In genomic region chr11:63869171-63869591, GRCh38 we compare ENCODE assay signal across 11 cellular contexts. TPM values are rescaled to one million over a fixed set of nuclear protein-coding genes. Genes with fewer than 3 reads are reported as not detected.
A peak's percentile ranks its signal among the peaks of the same experiment; 100 is the strongest.
DNase-seq lines count a peak whose midpoint lies in the region; ATAC-seq, FAIRE-seq and TF ChIP-seq lines count a peak whose summit lies in the region.
"Had no signal": no experiment of that assay in that cellular context is flagged by ENCODE, and none has a peak within 500 bp of the region (broad histone marks: within the 10 kb centered on the region; RNA-seq: fewer than 3 reads in every experiment).

No MANE protein-coding gene starts in this region.

- intact Hi-C loops in activated T-helper 1 cell treated with anti-CD3 and anti-CD28 coated beads, Interleukin-12 subunit alpha, Interleukin-12 subunit beta, Interleukin-2, Interleukin-4 antibody, amounts not matched to agents 30 ng/mL and 10 ng/mL and 1 ng/mL, durations not matched to agents 14 hours and 24 hours and 36 hours (cut with micrococcal nuclease): loop anchor here (5.0 kb wide), 1 partner anchor 38 kb away; no protein-coding TSS in a partner anchor
- intact Hi-C loops in thyroid gland (cut with DNase I): no loop called here
- intact Hi-C loops in psoas muscle (cut with DNase I): no loop called here

- FAIRE-seq in D721Med (lab: Jason Lieb, UNC): no peak

- DNase-seq in activated naive CD4-positive, alpha-beta T cell treated with anti-CD3 and anti-CD28 coated beads, Interleukin-2, amount 10 ng/mL, durations not matched to agents 7 days and 5 days: no peak
- no peak for DNase-seq in activated naive CD4-positive, alpha-beta T cell treated with Interleukin-2 at 50 U/mL for 16 hours
- no peak for DNase-seq in activated T-helper 1 cell treated with anti-CD3 and anti-CD28 coated beads, Interleukin-12 subunit alpha, Interleukin-12 subunit beta, Interleukin-2, Interleukin-4 antibody, amounts not matched to agents 30 ng/mL and 10 ng/mL and 1 ng/mL, durations not matched to agents 14 hours and 24 hours and 36 hours (ENCODE audit: low spot score)
- DNase-seq in islet precursor cell: peak; percentile 63
- DNase-seq in thyroid gland: peak; percentile 60 to 68
- DNase-seq in D721Med (ENCODE audit: insufficient read length, low spot score): no peak
- DNase-seq in psoas muscle: no peak
- DNase-seq: BE2C, T1000 had no signal

- no peak for TF ChIP-seq POLR2A in thyroid gland (IDR thresholded peaks at IDR 0.05)

- H3K4me1 Mint-ChIP-seq in activated naive CD4-positive, alpha-beta T cell treated with anti-CD3 and anti-CD28 coated beads, Interleukin-2, amount 10 ng/mL, durations not matched to agents 7 days and 5 days: peaks cover 88% of the 10 kb centered on the region
- peaks cover 72% of the 10 kb centered on the region for H3K4me1 Mint-ChIP-seq in activated T-helper 1 cell treated with anti-CD3 and anti-CD28 coated beads, Interleukin-12 subunit alpha, Interleukin-12 subunit beta, Interleukin-2, Interleukin-4 antibody, amounts not matched to agents 30 ng/mL and 10 ng/mL and 1 ng/mL, durations not matched to agents 14 hours and 24 hours and 36 hours (ENCODE audit: low read depth)

- no peaks in the 10 kb centered on the region for H3K36me3 ChIP-seq in thyroid gland
- peaks cover 0 to 4% of the 10 kb centered on the region in 2 donors for H3K36me3 ChIP-seq in psoas muscle (ENCODE audit: insufficient read depth in 1 of 2, low read depth in 1 of 2)
- H3K36me3 ChIP-seq: BE2C, neural progenitor cell had no signal

- H3K27ac Mint-ChIP-seq in activated naive CD4-positive, alpha-beta T cell treated with anti-CD3 and anti-CD28 coated beads, Interleukin-2, amount 10 ng/mL, durations not matched to agents 7 days and 5 days: peak overlapping the region; percentile 83
- H3K27ac Mint-ChIP-seq in activated T-helper 1 cell treated with anti-CD3 and anti-CD28 coated beads, Interleukin-12 subunit alpha, Interleukin-12 subunit beta, Interleukin-2, Interleukin-4 antibody, amounts not matched to agents 30 ng/mL and 10 ng/mL and 1 ng/mL, durations not matched to agents 14 hours and 24 hours and 36 hours: peak overlapping the region; percentile 53
- H3K27ac Mint-ChIP-seq: neural progenitor cell had no signal

- H3K4me3 ChIP-seq in thyroid gland (replicated peaks in 1 of 3): no peak overlapping the region
- H3K4me3 ChIP-seq in psoas muscle: no peak overlapping the region
- H3K4me3 ChIP-seq: neural progenitor cell had no signal

- H3K27ac ChIP-seq in thyroid gland: peak overlapping the region; percentile 61 to 73 (median 69)
- H3K27ac ChIP-seq in psoas muscle: no peak overlapping the region
- H3K27ac ChIP-seq: neural progenitor cell had no signal

- ATAC-seq in psoas muscle: no peak
- ATAC-seq in HG03159 (IDR thresholded peaks at IDR 0.05; ENCODE audit: unreplicated experiment): no peak

- peak overlapping the region; percentile 50 for H3K4me3 Mint-ChIP-seq in activated naive CD4-positive, alpha-beta T cell treated with anti-CD3 and anti-CD28 coated beads, Interleukin-2, amount 10 ng/mL, durations not matched to agents 7 days and 5 days
- peak overlapping the region; percentile 27 for H3K4me3 Mint-ChIP-seq in activated T-helper 1 cell treated with anti-CD3 and anti-CD28 coated beads, Interleukin-12 subunit alpha, Interleukin-12 subunit beta, Interleukin-2, Interleukin-4 antibody, amounts not matched to agents 30 ng/mL and 10 ng/mL and 1 ng/mL, durations not matched to agents 14 hours and 24 hours and 36 hours
- H3K4me3 Mint-ChIP-seq: neural progenitor cell had no signal

- H3K4me1 ChIP-seq in thyroid gland (peaks cover 82 to 89% of the 10 kb centered on the region in 2 donors), psoas muscle (peaks cover 66% of the 10 kb centered on the region)
- H3K4me1 ChIP-seq: BE2C had no signal

- no peaks in the 10 kb centered on the region for H3K9me3 ChIP-seq in thyroid gland
- no peaks in the 10 kb centered on the region for H3K9me3 ChIP-seq in psoas muscle
- H3K9me3 ChIP-seq: BE2C had no signal

- H3K36me3 Mint-ChIP-seq in activated naive CD4-positive, alpha-beta T cell treated with anti-CD3 and anti-CD28 coated beads, Interleukin-2, amount 10 ng/mL, durations not matched to agents 7 days and 5 days: peaks cover 50% of the 10 kb centered on the region
- peaks cover 17% of the 10 kb centered on the region for H3K36me3 Mint-ChIP-seq in activated T-helper 1 cell treated with anti-CD3 and anti-CD28 coated beads, Interleukin-12 subunit alpha, Interleukin-12 subunit beta, Interleukin-2, Interleukin-4 antibody, amounts not matched to agents 30 ng/mL and 10 ng/mL and 1 ng/mL, durations not matched to agents 14 hours and 24 hours and 36 hours (ENCODE audit: low read depth)

- H3K27me3 ChIP-seq in thyroid gland (no peaks in the 10 kb centered on the region), psoas muscle (ENCODE audit: insufficient read depth in 3 of 3, low read length in 2 of 3) (no peaks in the 10 kb centered on the region)
- H3K27me3 ChIP-seq: BE2C, neural progenitor cell had no signal

- H3K9me3 Mint-ChIP-seq in activated naive CD4-positive, alpha-beta T cell treated with anti-CD3 and anti-CD28 coated beads, Interleukin-2, amount 10 ng/mL, durations not matched to agents 7 days and 5 days: no peaks in the 10 kb centered on the region
- H3K9me3 Mint-ChIP-seq in activated T-helper 1 cell treated with anti-CD3 and anti-CD28 coated beads, Interleukin-12 subunit alpha, Interleukin-12 subunit beta, Interleukin-2, Interleukin-4 antibody, amounts not matched to agents 30 ng/mL and 10 ng/mL and 1 ng/mL, durations not matched to agents 14 hours and 24 hours and 36 hours: no peaks in the 10 kb centered on the region
- H3K9me3 Mint-ChIP-seq: neural progenitor cell had no signal

- CTCF ChIA-PET in activated naive CD4-positive, alpha-beta T cell treated with anti-CD3 and anti-CD28 coated beads, Interleukin-2, amount 10 ng/mL, durations not matched to agents 7 days and 5 days (lab: Charles Lee): interaction anchor here (1.1 to 1.8 kb wide), 3 partner anchors 14 to 32 kb away, joined by 4 to 7 read pairs (median 4); no protein-coding TSS in a partner anchor

- peak in 1 of 6 experiments; percentile 7 for TF ChIP-seq CTCF in thyroid gland (IDR thresholded peaks at IDR 0.05)
- TF ChIP-seq CTCF in D721Med (IDR thresholded peaks at IDR 0.05; ENCODE audit: insufficient read depth, missing control alignments): no peak
- TF ChIP-seq CTCF in psoas muscle (IDR thresholded peaks at IDR 0.05): no peak

- WGBS in thyroid gland, 2 donors: 37 to 66% methylated on average over 7 of the region's 7 CpGs
- 82 to 86% (median 85%) methylated on average over 7 of the region's 7 CpGs for WGBS in psoas muscle, 3 donors

- no peaks in the 10 kb centered on the region for H3K27me3 Mint-ChIP-seq in activated naive CD4-positive, alpha-beta T cell treated with anti-CD3 and anti-CD28 coated beads, Interleukin-2, amount 10 ng/mL, durations not matched to agents 7 days and 5 days
- no peaks in the 10 kb centered on the region for H3K27me3 Mint-ChIP-seq in activated T-helper 1 cell treated with anti-CD3 and anti-CD28 coated beads, Interleukin-12 subunit alpha, Interleukin-12 subunit beta, Interleukin-2, Interleukin-4 antibody, amounts not matched to agents 30 ng/mL and 10 ng/mL and 1 ng/mL, durations not matched to agents 14 hours and 24 hours and 36 hours (ENCODE audit: insufficient read depth)

RNA-seq across cellular contexts. Expression of gene MARK2, which starts 30.3 kb away (rescaled TPM):
- 44.7 and 46.0 TPM in 2 replicates for total RNA-seq in activated T-helper 1 cell treated with anti-CD3 and anti-CD28 coated beads, Interleukin-12 subunit alpha, Interleukin-12 subunit beta, Interleukin-2, Interleukin-4 antibody, amounts not matched to agents 30 ng/mL and 10 ng/mL and 1 ng/mL, durations not matched to agents 14 hours and 24 hours and 36 hours
- total RNA-seq in thyroid gland (10 to 100 TPM; 28.2 to 57.7 (median 48.6) TPM), psoas muscle (10 to 100 TPM; 21.7 to 24.9 (median 22.9) TPM)
- polyA plus RNA-seq in psoas muscle: 10 to 100 TPM; 11.7 to 24.7 (median 12.7) TPM

RNA-seq across cellular contexts. Expression of gene RCOR2, which starts 47.8 kb away (rescaled TPM):
- total RNA-seq in activated T-helper 1 cell treated with anti-CD3 and anti-CD28 coated beads, Interleukin-12 subunit alpha, Interleukin-12 subunit beta, Interleukin-2, Interleukin-4 antibody, amounts not matched to agents 30 ng/mL and 10 ng/mL and 1 ng/mL, durations not matched to agents 14 hours and 24 hours and 36 hours: 0.21 and 0.34 TPM in 2 replicates
- total RNA-seq in thyroid gland: under 1 TPM in 1 of 4 donors, not detected in 3; 0.24 TPM
- total RNA-seq in psoas muscle: 1 to 10 TPM in 1 of 4 donors, under 1 TPM in 3; 0.25 to 2.1 (median 0.47) TPM
- polyA plus RNA-seq in psoas muscle: under 1 TPM; 0.07 to 0.91 (median 0.77) TPM

RNA-seq across cellular contexts. Expression of gene SPINDOC, which starts 55.9 kb away (rescaled TPM):
- 60.0 and 64.3 TPM in 2 replicates for total RNA-seq in activated T-helper 1 cell treated with anti-CD3 and anti-CD28 coated beads, Interleukin-12 subunit alpha, Interleukin-12 subunit beta, Interleukin-2, Interleukin-4 antibody, amounts not matched to agents 30 ng/mL and 10 ng/mL and 1 ng/mL, durations not matched to agents 14 hours and 24 hours and 36 hours
- 10 to 100 TPM in 2 of 4 donors, 1 to 10 TPM in 2; 7.4 to 12.6 (median 10.3) TPM for total RNA-seq in thyroid gland
- 1 to 10 TPM; 3.8 to 8.8 (median 6.9) TPM for total RNA-seq in psoas muscle
- 1 to 10 TPM; 2.7 to 4.7 (median 4.6) TPM for polyA plus RNA-seq in psoas muscle

Comparison
In these comparisons a context has a peak if more than half of its experiments do, and no peak if none do; other contexts are left out.
1. DNase-seq: peak in islet precursor cell (single experiment) and thyroid gland (2 of 2); none in activated naive CD4-positive, alpha-beta T cell treated with anti-CD3 and anti-CD28 coated beads, Interleukin-2, amount 10 ng/mL, durations not matched to agents 7 days and 5 days (single experiment), activated naive CD4-positive, alpha-beta T cell treated with Interleukin-2 at 50 U/mL for 16 hours (single experiment), activated T-helper 1 cell treated with anti-CD3 and anti-CD28 coated beads, Interleukin-12 subunit alpha, Interleukin-12 subunit beta, Interleukin-2, Interleukin-4 antibody, amounts not matched to agents 30 ng/mL and 10 ng/mL and 1 ng/mL, durations not matched to agents 14 hours and 24 hours and 36 hours (single experiment), D721Med (single experiment) and psoas muscle (0 of 2).